8 cellular contexts compared by ENCODE assay signal in the genomic region with DNA sequence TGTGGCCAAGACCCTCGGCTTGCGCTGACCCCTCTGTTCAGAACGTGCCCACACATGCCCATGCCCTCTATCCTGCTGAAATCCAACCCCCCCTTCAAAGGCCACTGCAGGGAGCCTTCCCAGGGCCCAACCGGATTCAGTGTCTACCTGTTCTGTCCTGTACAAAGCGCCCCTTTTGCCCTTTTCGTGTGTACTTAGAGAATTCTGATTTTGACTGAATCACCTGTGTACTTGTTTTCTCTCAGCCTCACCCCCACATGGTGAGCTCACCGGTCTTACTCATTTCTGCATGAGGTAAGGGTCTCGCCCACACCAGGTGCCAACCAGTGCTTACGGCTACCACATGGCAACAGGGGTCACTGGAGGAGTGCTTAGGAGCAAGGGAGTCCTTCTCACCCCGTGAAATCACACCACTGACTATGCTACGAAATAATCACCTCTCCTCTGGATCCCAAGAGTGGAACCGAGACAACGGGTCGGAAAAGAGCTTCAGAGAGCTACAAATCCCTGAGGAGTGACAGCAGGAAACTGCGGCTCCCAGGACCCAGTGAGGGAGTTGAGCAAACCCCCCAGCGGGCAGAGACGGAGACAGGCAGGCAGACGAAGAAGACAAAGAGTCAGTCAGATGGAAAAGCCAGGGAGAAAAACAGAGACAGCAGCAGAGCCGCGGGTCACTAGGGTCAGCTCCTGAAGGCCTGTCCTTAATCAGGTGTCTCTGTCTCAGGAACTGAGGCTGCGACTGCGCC. TPM values are rescaled to one million over a fixed set of nuclear protein-coding genes. Genes with fewer than 3 reads are reported as not detected.
DNase-seq lines count a peak whose midpoint lies in the region; ATAC-seq and TF ChIP-seq lines count a peak whose summit lies in the region.

No MANE protein-coding gene starts in this region.

- no peak overlapping the region for H3K9ac ChIP-seq in fibroblast of lung (ENCODE audit: insufficient read depth, low read length)
- H3K9ac ChIP-seq in smooth muscle cell (ENCODE audit: low read depth) = peak overlapping the region; percentile 98

- H3K4me3 ChIP-seq in fibroblast of lung (replicated peaks in 1 of 4; ENCODE audit: control extremely low read depth in 1 of 4, insufficient read depth in 1 of 4, low read depth in 3 of 4, low read length in 4 of 4) (peak overlapping the region in 1 of 4 experiments; percentile 2), smooth muscle cell (no peak overlapping the region)

- peak overlapping the region; percentile 61 for H3K27ac Mint-ChIP-seq in WTC11

- H3K9me3 ChIP-seq in fibroblast of lung (ENCODE audit: control insufficient read depth, insufficient read depth, low read depth, low read length) = no peaks in the 10 kb centered on the region
- no peaks in the 10 kb centered on the region for H3K9me3 ChIP-seq in smooth muscle cell (replicated peaks; ENCODE audit: low read depth)

- 36% methylated on average over 22 of the region's 22 CpGs for WGBS in smooth muscle cell (ENCODE audit: low lambda C conversion rate)

- H4K20me1 ChIP-seq in fibroblast of lung (ENCODE audit: control insufficient read depth, extremely low read depth, insufficient read depth, low read length) (no peaks in the 10 kb centered on the region), smooth muscle cell (ENCODE audit: low read depth) (no peaks in the 10 kb centered on the region)

- H2AFZ ChIP-seq in fibroblast of lung (ENCODE audit: low read length) (peak overlapping the region; percentile 39), smooth muscle cell (ENCODE audit: low read depth) (no peak overlapping the region)

- H3K36me3 ChIP-seq in fibroblast of lung (ENCODE audit: control insufficient read depth, insufficient read depth, low read length) (no peaks in the 10 kb centered on the region), smooth muscle cell (ENCODE audit: low read depth) (no peaks in the 10 kb centered on the region)

- H3K27me3 Mint-ChIP-seq in WTC11 (ENCODE audit: low read depth) = no peaks in the 10 kb centered on the region; the same call in 1 of the 2 replicates

- H3K4me2 ChIP-seq in fibroblast of lung (ENCODE audit: extremely low read depth, insufficient read depth, low read length) (peak overlapping the region; percentile 75), smooth muscle cell (peak overlapping the region; percentile 75)

- DNase-seq in NCI-H82 (lab: John Stamatoyannopoulos, UW) (peak; percentile 68), NCI-H82 treated with DMSO at 0.1 percent for 48 hours (lab: John Stamatoyannopoulos, UW; ENCODE audit: unreplicated experiment) (no peak), WTC11 (ENCODE audit: low spot score) (no peak), fibroblast of lung (ENCODE audit: low read depth in 2 of 2) (peak; percentile 41 to 76), smooth muscle cell (lab: John Stamatoyannopoulos, UW; ENCODE audit: unreplicated experiment) (no peak), hippocampal formation (lab: John Stamatoyannopoulos, UW) (no peak)

- H3K27ac ChIP-seq in fibroblast of lung (ENCODE audit: insufficient read depth, low read length) = peak overlapping the region; percentile 100
- H3K27ac ChIP-seq in smooth muscle cell (ENCODE audit: low read depth) = peak overlapping the region; percentile 100

- H3K27me3 ChIP-seq in fibroblast of lung (ENCODE audit: control insufficient read depth, insufficient read depth, low read length) (no peaks in the 10 kb centered on the region), smooth muscle cell (ENCODE audit: low read depth) (no peaks in the 10 kb centered on the region)

- no peaks in the 10 kb centered on the region for H3K79me2 ChIP-seq in fibroblast of lung (ENCODE audit: control insufficient read depth, insufficient read depth, low read length)
- no peaks in the 10 kb centered on the region for H3K79me2 ChIP-seq in smooth muscle cell (ENCODE audit: low read depth)

- peaks cover 8% of the 10 kb centered on the region for H3F3A ChIP-seq in smooth muscle cell (ENCODE audit: low read depth)

- H3K4me1 ChIP-seq in fibroblast of lung (ENCODE audit: control insufficient read depth, extremely low read depth, insufficient read depth, low read length) (peaks cover 35% of the 10 kb centered on the region), smooth muscle cell (ENCODE audit: low read depth) (peaks cover 34% of the 10 kb centered on the region)

- CTCF ChIA-PET in WTC11 (lab: Charles Lee) = interaction anchor here (0.7 to 6.1 kb wide), 41 partner anchors 8 to 224 kb away, joined by 3 to 188 read pairs (median 5); a partner anchor contains a TSS

- TF ChIP-seq CTCF in WTC11 (IDR thresholded peaks at IDR 0.05) (no peak), fibroblast of lung (conservative IDR thresholded peaks at IDR 0.05 in 1 of 2, IDR thresholded peaks at IDR 0.05 in 1 of 2; ENCODE audit: low read depth in 1 of 2, low read length in 2 of 2) (no peak), smooth muscle cell (IDR thresholded peaks at IDR 0.05; ENCODE audit: borderline replicate concordance, insufficient read depth, poor library complexity, severe bottlenecking) (no peak)

- H3K4me3 Mint-ChIP-seq in WTC11 = peak overlapping the region; percentile 6

- peaks cover 33% of the 10 kb centered on the region for H3K4me1 Mint-ChIP-seq in WTC11

- ATAC-seq in WTC11 (no peak; the same call in 1 of the 2 replicates), HG02798 (IDR thresholded peaks at IDR 0.05; ENCODE audit: poor library complexity, unreplicated experiment) (no peak), HG02970 (IDR thresholded peaks at IDR 0.05; ENCODE audit: low FRiP score, unreplicated experiment) (no peak)

- POLR2A ChIA-PET in WTC11 (lab: Charles Lee) = interaction anchor here (0.7 to 1.8 kb wide), 5 partner anchors 13 to 72 kb away, joined by 3 to 10 read pairs (median 5); a partner anchor contains a TSS

- no peaks in the 10 kb centered on the region for H3K9me3 Mint-ChIP-seq in WTC11

- H3K36me3 Mint-ChIP-seq in WTC11 = no peaks in the 10 kb centered on the region

TF ChIP-seq in WTC11, 78 proteins besides CTCF, POLR2A, EP300 and RAD21:
- TF ChIP-seq, protein P1, sequence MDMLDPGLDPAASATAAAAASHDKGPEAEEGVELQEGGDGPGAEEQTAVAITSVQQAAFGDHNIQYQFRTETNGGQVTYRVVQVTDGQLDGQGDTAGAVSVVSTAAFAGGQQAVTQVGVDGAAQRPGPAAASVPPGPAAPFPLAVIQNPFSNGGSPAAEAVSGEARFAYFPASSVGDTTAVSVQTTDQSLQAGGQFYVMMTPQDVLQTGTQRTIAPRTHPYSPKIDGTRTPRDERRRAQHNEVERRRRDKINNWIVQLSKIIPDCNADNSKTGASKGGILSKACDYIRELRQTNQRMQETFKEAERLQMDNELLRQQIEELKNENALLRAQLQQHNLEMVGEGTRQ (CRISPR knock-in tag; IDR thresholded peaks at IDR 0.05) = no peak
- TF ChIP-seq ZNF121 (CRISPR knock-in tag; IDR thresholded peaks at IDR 0.05) = peak; percentile 45; the same call in 1 of the 2 replicates

RNA-seq across cellular contexts. Expression of a gene that starts 2.1 kb away (rescaled TPM):
- total RNA-seq in WTC11 (2021) = 0.74 to 1.6 TPM (median 0.80 TPM) in 3 replicates
- total RNA-seq in fibroblast of lung = 1.5 and 3.6 TPM in 2 replicates
- polyA plus RNA-seq in fibroblast of lung = 4.8 and 10.3 TPM in 2 replicates
- polyA plus RNA-seq in fibroblast of lung (2012) = 10.9 and 22.6 TPM in 2 replicates
- 4.8 TPM in 1 of 2 replicates, not detected in the other for polyA minus RNA-seq in fibroblast of lung (ENCODE audit: low replicate concordance)
- total RNA-seq in smooth muscle cell = 2.3 and 7.3 TPM in 2 replicates
- 16.6 and 20.4 TPM in 2 replicates for polyA plus RNA-seq in smooth muscle cell

RNA-seq across cellular contexts. Expression of a gene that starts 18.7 kb away (rescaled TPM):
- 0.33 TPM in 1 of 3 replicates, not detected in the others for total RNA-seq in WTC11 (2021)
- 1.8 and 6.8 TPM in 2 replicates for total RNA-seq in fibroblast of lung
- 11.5 and 14.8 TPM in 2 replicates for polyA plus RNA-seq in fibroblast of lung
- 13.0 and 17.9 TPM in 2 replicates for polyA plus RNA-seq in fibroblast of lung (2012)
- polyA minus RNA-seq in fibroblast of lung (ENCODE audit: low replicate concordance) = 18.6 and 45.0 TPM in 2 replicates
- total RNA-seq in smooth muscle cell = 11.2 and 13.9 TPM in 2 replicates
- polyA plus RNA-seq in smooth muscle cell = 18.0 and 19.8 TPM in 2 replicates

RNA-seq across cellular contexts. Expression of a gene that starts 22.2 kb away (rescaled TPM):
- 22.7 to 32.0 TPM (median 31.7 TPM) in 3 replicates for total RNA-seq in WTC11 (2021)
- 85.3 and 287 TPM in 2 replicates for total RNA-seq in fibroblast of lung
- 371 and 928 TPM in 2 replicates for polyA plus RNA-seq in fibroblast of lung
- 543 and 1,139 TPM in 2 replicates for polyA plus RNA-seq in fibroblast of lung (2012)
- 124 and 266 TPM in 2 replicates for polyA minus RNA-seq in fibroblast of lung (ENCODE audit: low replicate concordance)
- total RNA-seq in smooth muscle cell = 1,139 and 1,222 TPM in 2 replicates
- 1,491 and 1,802 TPM in 2 replicates for polyA plus RNA-seq in smooth muscle cell

RNA-seq across cellular contexts. Expression of a gene that starts 27.1 kb away (rescaled TPM):
- total RNA-seq in WTC11 (2021) = not detected in 3 replicates
- not detected in 2 replicates for total RNA-seq in fibroblast of lung
- 0.20 and 0.24 TPM in 2 replicates for polyA plus RNA-seq in fibroblast of lung
- polyA plus RNA-seq in fibroblast of lung (2012) = 0.55 and 0.76 TPM in 2 replicates
- not detected in 2 replicates for polyA minus RNA-seq in fibroblast of lung (ENCODE audit: low replicate concordance)
- total RNA-seq in smooth muscle cell = 1.6 and 5.7 TPM in 2 replicates
- 4.8 and 6.2 TPM in 2 replicates for polyA plus RNA-seq in smooth muscle cell

RNA-seq across cellular contexts. Expression of a gene that starts 32.0 kb away (rescaled TPM):
- total RNA-seq in WTC11 (2021) = 19.2 to 32.0 TPM (median 30.8 TPM) in 3 replicates
- total RNA-seq in fibroblast of lung = 2,061 and 4,042 TPM in 2 replicates
- 1,280 and 2,637 TPM in 2 replicates for polyA plus RNA-seq in fibroblast of lung
- 5,317 and 10,273 TPM in 2 replicates for polyA plus RNA-seq in fibroblast of lung (2012)
- 895 and 1,329 TPM in 2 replicates for polyA minus RNA-seq in fibroblast of lung (ENCODE audit: low replicate concordance)
- total RNA-seq in smooth muscle cell = 410 and 499 TPM in 2 replicates
- 1,358 and 1,471 TPM in 2 replicates for polyA plus RNA-seq in smooth muscle cell

Comparison
In these comparisons a context has a peak if more than half of its experiments do, and no peak if none do; other contexts are left out.
1. DNase-seq: peak in NCI-H82 (single experiment) and fibroblast of lung (2 of 2); none in NCI-H82 treated with DMSO at 0.1 percent for 48 hours (single experiment), WTC11 (single experiment), smooth muscle cell (single experiment) and hippocampal formation (0 of 2).